Comparison of ENCODE assay signal across 1 cellular context in the genomic region with DNA sequence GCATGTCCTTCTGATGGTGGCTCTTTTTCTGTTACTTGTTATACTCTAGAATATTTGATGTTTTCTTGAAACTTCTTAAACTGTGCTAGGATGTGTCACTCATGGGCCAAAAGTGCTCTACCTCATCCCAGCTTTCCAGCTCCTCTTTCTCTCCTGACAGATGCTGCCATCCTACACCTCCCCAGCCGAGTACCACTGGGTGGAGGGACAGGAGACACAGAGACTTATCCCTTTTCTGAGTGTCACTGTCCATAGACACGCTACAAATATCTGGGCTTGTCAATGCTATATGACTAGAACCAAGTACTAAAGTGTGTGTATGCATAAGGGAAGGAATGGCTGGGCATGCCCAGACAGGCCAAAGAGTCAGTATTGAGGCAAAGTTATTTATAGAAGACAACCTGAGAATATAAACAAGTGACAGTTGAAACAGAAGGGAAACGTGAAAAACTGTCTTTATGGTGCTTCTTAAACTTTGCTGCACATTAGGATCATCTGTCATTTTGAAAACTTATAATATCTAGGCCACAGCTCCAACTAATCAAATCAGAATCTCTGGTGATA.
TF ChIP-seq lines count a peak whose summit lies in the region.

No MANE protein-coding gene starts in this region.

TF ChIP-seq in SK-N-SH treated with all-trans-retinoic acid at 6 μM for 48 hours, 23 proteins besides CTCF, POLR2A, EP300 and RAD21 (continued from another document):
- TF ChIP-seq, protein P1, sequence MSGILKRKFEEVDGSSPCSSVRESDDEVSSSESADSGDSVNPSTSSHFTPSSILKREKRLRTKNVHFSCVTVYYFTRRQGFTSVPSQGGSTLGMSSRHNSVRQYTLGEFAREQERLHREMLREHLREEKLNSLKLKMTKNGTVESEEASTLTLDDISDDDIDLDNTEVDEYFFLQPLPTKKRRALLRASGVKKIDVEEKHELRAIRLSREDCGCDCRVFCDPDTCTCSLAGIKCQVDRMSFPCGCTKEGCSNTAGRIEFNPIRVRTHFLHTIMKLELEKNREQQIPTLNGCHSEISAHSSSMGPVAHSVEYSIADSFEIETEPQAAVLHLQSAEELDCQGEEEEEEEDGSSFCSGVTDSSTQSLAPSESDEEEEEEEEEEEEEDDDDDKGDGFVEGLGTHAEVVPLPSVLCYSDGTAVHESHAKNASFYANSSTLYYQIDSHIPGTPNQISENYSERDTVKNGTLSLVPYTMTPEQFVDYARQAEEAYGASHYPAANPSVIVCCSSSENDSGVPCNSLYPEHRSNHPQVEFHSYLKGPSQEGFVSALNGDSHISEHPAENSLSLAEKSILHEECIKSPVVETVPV (CRISPR knock-in tag; IDR thresholded peaks at IDR 0.05): no peak
- TF ChIP-seq TOX (CRISPR knock-in tag; IDR thresholded peaks at IDR 0.05; ENCODE audit: borderline replicate concordance): no peak
